9 cellular contexts compared by ENCODE assay signal in genomic region chr2:111194835-111195621, GRCh38.
A peak's percentile ranks its signal among the peaks of the same experiment; 100 is the strongest.
DNase-seq lines count a peak whose midpoint lies in the region; ATAC-seq and TF ChIP-seq lines count a peak whose summit lies in the region.
"Had no signal": no experiment of that assay in that cellular context is flagged by ENCODE, and none has a peak within 500 bp of the region (broad histone marks: within the 10 kb centered on the region; RNA-seq: fewer than 3 reads in every experiment).

No MANE protein-coding gene starts in this region.

- peak; percentile 21 for TF ChIP-seq CTCF in GM10266 (IDR thresholded peaks at IDR 0.05; ENCODE audit: control insufficient read depth, insufficient read depth, low read depth, missing control alignments)

- ATAC-seq in GM19467 (IDR thresholded peaks at IDR 0.05; ENCODE audit: unreplicated experiment): peak; percentile 83
- peak; percentile 52 for ATAC-seq in HG03159 (IDR thresholded peaks at IDR 0.05; ENCODE audit: unreplicated experiment)
- ATAC-seq: CD8-positive, alpha-beta T cell had no signal

- peak; percentile 56 for DNase-seq in GM10266 (ENCODE audit: extremely low spot score)
- DNase-seq in brain pericyte (ENCODE audit: low read depth, low spot score): peak; percentile 41
- DNase-seq in medulla oblongata (ENCODE audit: extremely low spot score): no peak
- DNase-seq in NOMO-1 (lab: John Stamatoyannopoulos, UW; ENCODE audit: unreplicated experiment in 2 of 2): no peak
- no peak for DNase-seq in HPDE6-E6E7 (ENCODE audit: extremely low spot score)
- DNase-seq in OCI-M2 (lab: John Stamatoyannopoulos, UW; ENCODE audit: unreplicated experiment): no peak

Comparison
In these comparisons a context has a peak if more than half of its experiments do, and no peak if none do; other contexts are left out.
1. DNase-seq: peak in GM10266 (single experiment) and brain pericyte (single experiment); none in medulla oblongata (single experiment), NOMO-1 (0 of 2), HPDE6-E6E7 (single experiment) and OCI-M2 (single experiment).